Comparison of ENCODE assay signal across 9 cellular contexts in the genomic region with DNA sequence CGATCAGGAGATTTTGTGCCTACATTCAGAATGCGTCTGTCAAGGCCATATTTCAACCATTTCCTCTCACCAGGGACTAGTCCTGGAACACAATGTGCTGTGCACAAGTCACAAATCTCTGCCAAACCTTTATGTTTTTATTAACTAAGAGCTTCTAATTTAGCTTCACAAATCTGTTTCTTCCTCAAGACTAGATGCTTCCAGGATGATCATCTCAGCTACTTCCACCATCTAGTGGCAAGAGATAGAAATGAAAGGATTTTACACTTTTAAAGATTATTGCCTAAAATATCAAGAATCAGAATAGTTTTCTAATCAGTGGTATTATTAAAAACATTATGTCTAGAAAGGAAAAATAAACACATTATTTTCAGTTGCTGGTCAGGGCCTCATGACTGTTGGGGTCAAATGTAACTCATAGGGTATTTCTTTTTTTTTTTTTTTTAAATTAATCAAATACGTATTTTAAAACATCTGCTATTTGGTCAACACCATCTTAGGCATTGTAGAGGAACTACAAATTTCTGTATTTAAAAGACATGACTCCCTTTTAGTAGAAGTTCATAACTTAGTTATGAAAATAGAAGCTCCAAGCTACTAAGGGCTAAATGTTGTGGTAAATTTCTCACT.
DNase-seq lines count a peak whose midpoint lies in the region; ATAC-seq and TF ChIP-seq lines count a peak whose summit lies in the region.
"Had no signal": no experiment of that assay in that cellular context is flagged by ENCODE, and none has a peak within 500 bp of the region (broad histone marks: within the 10 kb centered on the region; RNA-seq: fewer than 3 reads in every experiment).

No MANE protein-coding gene starts in this region.

- intact Hi-C loops in breast epithelium (cut with DNase I; ENCODE audit: low total_unique reads) = no loop called here

- no peaks in the 10 kb centered on the region for H3K4me1 ChIP-seq in breast epithelium

- no peak overlapping the region for H3K4me3 ChIP-seq in breast epithelium

- H3K27ac ChIP-seq in breast epithelium = no peak overlapping the region

- TF ChIP-seq CTCF in breast epithelium (IDR thresholded peaks at IDR 0.05) = peak in 2 of 3 donors; percentile 28 to 30

- H3K9me3 ChIP-seq in breast epithelium = no peaks in the 10 kb centered on the region

- H3K9me3 Mint-ChIP-seq in activated T-cell treated with anti-CD3 and anti-CD28 coated beads, Interleukin-2, amount 50 U/mL, for 24 hours = peaks cover 20% of the 10 kb centered on the region

- no peak overlapping the region for H3K27ac Mint-ChIP-seq in activated T-cell treated with anti-CD3 and anti-CD28 coated beads, Interleukin-2, amount 50 U/mL, for 24 hours

- DNase-seq in DMS53 (lab: John Stamatoyannopoulos, UW) (peak; percentile 78), M059J (ENCODE audit: low read depth) (peak; percentile 6), breast epithelium (ENCODE audit: low spot score in 2 of 2) (no peak), myocyte (ENCODE audit: low read depth) (peak; percentile 3), cortex of kidney (lab: John Stamatoyannopoulos, UW) (no peak), NCI-H2029 (lab: John Stamatoyannopoulos, UW) (no peak)
- no peak for DNase-seq in activated T-cell treated with anti-CD3 and anti-CD28 coated beads, Interleukin-2, amount 50 U/mL, for 24 hours
- DNase-seq: posterior cingulate gyrus had no signal

- no peak for TF ChIP-seq POLR2A in breast epithelium (IDR thresholded peaks at IDR 0.05)

- H3K4me3 Mint-ChIP-seq in activated T-cell treated with anti-CD3 and anti-CD28 coated beads, Interleukin-2, amount 50 U/mL, for 24 hours = no peak overlapping the region

- no peaks in the 10 kb centered on the region for H3K36me3 ChIP-seq in breast epithelium

- no peaks in the 10 kb centered on the region for H3K36me3 Mint-ChIP-seq in activated T-cell treated with anti-CD3 and anti-CD28 coated beads, Interleukin-2, amount 50 U/mL, for 24 hours (ENCODE audit: low read depth)

- no peaks in the 10 kb centered on the region for H3K27me3 Mint-ChIP-seq in activated T-cell treated with anti-CD3 and anti-CD28 coated beads, Interleukin-2, amount 50 U/mL, for 24 hours

- H3K27me3 ChIP-seq in breast epithelium = no peaks in the 10 kb centered on the region

- ATAC-seq in GM18511 (IDR thresholded peaks at IDR 0.05; ENCODE audit: unreplicated experiment) = no peak

- H3K4me1 Mint-ChIP-seq in activated T-cell treated with anti-CD3 and anti-CD28 coated beads, Interleukin-2, amount 50 U/mL, for 24 hours (ENCODE audit: low read depth) = no peaks in the 10 kb centered on the region

Comparison
In these comparisons a context has a peak if more than half of its experiments do, and no peak if none do; other contexts are left out.
1. DNase-seq: peak in DMS53 (single experiment), M059J (single experiment) and myocyte (single experiment); none in breast epithelium (0 of 2), cortex of kidney (single experiment), activated T-cell treated with anti-CD3 and anti-CD28 coated beads, Interleukin-2, amount 50 U/mL, for 24 hours (single experiment) and NCI-H2029 (single experiment).